Comparison of ENCODE assay signal across 8 cellular contexts in genomic region chr1:43763497-43763973, GRCh38. TPM values are rescaled to one million over a fixed set of nuclear protein-coding genes. Genes with fewer than 3 reads are reported as not detected.
DNase-seq lines count a peak whose midpoint lies in the region; ATAC-seq and TF ChIP-seq lines count a peak whose summit lies in the region.

No MANE protein-coding gene starts in this region.

- CTCF ChIA-PET in AG04450 (lab: Charles Lee), result interaction anchor here (0.5 to 9.6 kb wide), 65 partner anchors 8 to 561 kb away, joined by 3 to 438 read pairs (median 5); partner anchors contain the start of genes ARTN, ATP6V0B, DPH2 and IPO13

- H3K27me3 Mint-ChIP-seq in GM23338 (ENCODE audit: insufficient read depth, low read depth, poor library complexity), result no peaks in the 10 kb centered on the region

- ATAC-seq in GM23338 (peak; percentile 73), GM21367 (IDR thresholded peaks at IDR 0.05; ENCODE audit: unreplicated experiment) (no peak)

- no peak overlapping the region for H2AFZ ChIP-seq in GM23338

- no peaks in the 10 kb centered on the region for H3K9me2 ChIP-seq in GM23338 (ENCODE audit: insufficient read depth)

- peaks cover 5% of the 10 kb centered on the region; the same call in 1 of the 2 replicates for H3F3A ChIP-seq in GM23338 (replicated peaks; ENCODE audit: low read depth)

- H3K36me3 Mint-ChIP-seq in GM23338 (ENCODE audit: low read depth), result no peaks in the 10 kb centered on the region

- no peaks in the 10 kb centered on the region for H4K20me1 ChIP-seq in GM23338 (replicated peaks; ENCODE audit: insufficient read depth)

- H3K27ac Mint-ChIP-seq in GM23338, result no peak overlapping the region

- H3K9me3 ChIP-seq in AG04450 (ENCODE audit: control insufficient read depth, insufficient read depth, low read length) (no peaks in the 10 kb centered on the region), WERI-Rb-1 (ENCODE audit: severe bottlenecking) (no peaks in the 10 kb centered on the region)

- peaks cover 22% of the 10 kb centered on the region for H3K4me1 Mint-ChIP-seq in GM23338

- H3K27me3 ChIP-seq in AG04450 (ENCODE audit: control insufficient read depth, insufficient read depth, low read length) (no peaks in the 10 kb centered on the region), GM23338 (ENCODE audit: insufficient read depth) (no peaks in the 10 kb centered on the region), WERI-Rb-1 (ENCODE audit: insufficient read depth, low read depth, severe bottlenecking) (no peaks in the 10 kb centered on the region), kidney epithelial cell (ENCODE audit: control insufficient read depth, insufficient read depth, low read length) (no peaks in the 10 kb centered on the region)

- H3K4me3 ChIP-seq in AG04450 (ENCODE audit: low read depth, low read length) (no peak overlapping the region), GM23338 (no peak overlapping the region), WERI-Rb-1 (ENCODE audit: low read depth, low read length) (no peak overlapping the region), kidney epithelial cell (ENCODE audit: low read depth, low read length) (no peak overlapping the region)

- TF ChIP-seq CTCF in AG04450 (IDR thresholded peaks at IDR 0.05; ENCODE audit: low read depth, low read length) (peak; percentile 93), GM23338 (conservative IDR thresholded peaks at IDR 0.05; ENCODE audit: low read depth in 2 of 2) (peak; percentile 91 to 99), WERI-Rb-1 (IDR thresholded peaks at IDR 0.05; ENCODE audit: low read depth, low read length) (peak; percentile 82), kidney epithelial cell (IDR thresholded peaks at IDR 0.05; ENCODE audit: insufficient read depth, low read length, poor library complexity, severe bottlenecking) (peak; percentile 81)

- H3K4me2 ChIP-seq in GM23338, result peak overlapping the region; percentile 6; the same call in 1 of the 2 replicates

- POLR2A ChIA-PET in AG04450 (lab: Yijun Ruan, JAX), result interaction anchor here (0.9 to 1.5 kb wide), 3 partner anchors 56 to 211 kb away, joined by 4 to 21 read pairs (median 5); partner anchors contain the start of genes ARTN, ATP6V0B and ST3GAL3

- H3K4me3 Mint-ChIP-seq in GM23338, result no peak overlapping the region

- H3K4me1 ChIP-seq in GM23338 (ENCODE audit: insufficient read depth), result peaks cover 30% of the 10 kb centered on the region

- H3K27ac ChIP-seq in AG04450 (ENCODE audit: low read depth, low read length) (no peak overlapping the region), GM23338 (ENCODE audit: low read depth) (no peak overlapping the region), WERI-Rb-1 (no peak overlapping the region)

- DNase-seq in AG04450 (ENCODE audit: low read depth, low spot score) (peak; percentile 86), GM23338 (ENCODE audit: low spot score) (peak; percentile 92), NCI-H2196 treated with DMSO at 0.1 percent for 48 hours (lab: John Stamatoyannopoulos, UW; ENCODE audit: unreplicated experiment) (peak; percentile 89), WERI-Rb-1 (peak; percentile 78), kidney epithelial cell (ENCODE audit: low read depth) (peak; percentile 35)
- peak; percentile 23 for DNase-seq in central memory CD4-positive, alpha-beta T cell
- DNase-seq in stimulated activated CD4-positive, alpha-beta T cell treated with anti-CD3 and anti-CD28 coated beads, Interleukin-1b, Interleukin-23, amount 100 ng/mL, for 48 hours, result peak; percentile 16

- H3K36me3 ChIP-seq in GM23338 (ENCODE audit: insufficient read depth) (no peaks in the 10 kb centered on the region), WERI-Rb-1 (no peaks in the 10 kb centered on the region), kidney epithelial cell (ENCODE audit: control insufficient read depth, insufficient read depth, low read length) (no peaks in the 10 kb centered on the region)

- no peaks in the 10 kb centered on the region for H3K9me3 Mint-ChIP-seq in GM23338

- H3K79me2 ChIP-seq in GM23338 (replicated peaks; ENCODE audit: insufficient read depth), result no peaks in the 10 kb centered on the region

TF ChIP-seq in GM23338, 12 proteins besides CTCF, POLR2A, EP300 and RAD21 (continues in another document):
- TF ChIP-seq EZH2phosphoT487 (IDR thresholded peaks at IDR 0.05; ENCODE audit: unreplicated experiment) (no peak), ZNF462 (CRISPR knock-in tag; IDR thresholded peaks at IDR 0.05) (no peak), EZH2 (IDR thresholded peaks at IDR 0.05; ENCODE audit: low read depth, unreplicated experiment) (no peak), ZNF114 (CRISPR knock-in tag; IDR thresholded peaks at IDR 0.05) (no peak), POLR2AphosphoS5 (IDR thresholded peaks at IDR 0.05; ENCODE audit: low read depth) (no peak), STAT1 (IDR thresholded peaks at IDR 0.05; ENCODE audit: unreplicated experiment) (no peak)

RNA-seq across cellular contexts. Expression of gene ST3GAL3, which starts 56.2 kb away (rescaled TPM):
- polyA plus RNA-seq in AG04450 (2011; rRNA removed) (11.5 and 13.4 TPM in 2 replicates), GM23338 (2016; fragmentation: Nextera tagmentation; extraction: Ambion mirVana) (3.4 and 4.5 TPM in 2 replicates)
- 20.3 and 35.4 TPM in 2 replicates for polyA minus RNA-seq in AG04450 (2011; rRNA and poly(A)+ RNA removed)
- 7.0 and 21.3 TPM in 2 replicates for total RNA-seq in GM23338 (2014; rRNA removed; shearing (Covaris generic))
- total RNA-seq in kidney epithelial cell, result 13.8 and 15.0 TPM in 2 replicates

Comparison
In these comparisons a context has a peak if more than half of its experiments do, and no peak if none do; other contexts are left out.
1. DNase-seq: peak in every context shown above with its lines; median percentile 92 in GM23338; 89 in NCI-H2196 treated with DMSO at 0.1 percent for 48 hours; 86 in AG04450; 78 in WERI-Rb-1; 35 in kidney epithelial cell; 23 in central memory CD4-positive, alpha-beta T cell; 16 in stimulated activated CD4-positive, alpha-beta T cell treated with anti-CD3 and anti-CD28 coated beads, Interleukin-1b, Interleukin-23, amount 100 ng/mL, for 48 hours.